In genomic region chr12:6430124-6430989, GRCh38 we compare ENCODE assay signal across 1 cellular context.
A peak's percentile ranks its signal among the peaks of the same experiment; 100 is the strongest.
TF ChIP-seq lines count a peak whose summit lies in the region.

No MANE protein-coding gene starts in this region.

TF ChIP-seq in K562, 482 proteins besides CTCF, POLR2A, EP300 and RAD21 (continues in another document):
- TF ChIP-seq ZNF384 (IDR thresholded peaks at IDR 0.05; ENCODE audit: low read depth, low read length), result no peak
- TF ChIP-seq ZNF79 (CRISPR knock-in tag; IDR thresholded peaks at IDR 0.05; ENCODE audit: low read depth), result no peak
- no peak for TF ChIP-seq PTRF (tag; IDR thresholded peaks at IDR 0.05)
- TF ChIP-seq ZNF263 (CRISPR knock-in tag; IDR thresholded peaks at IDR 0.05; ENCODE audit: borderline replicate concordance), result no peak
- no peak for TF ChIP-seq DMBX1 (CRISPR knock-in tag; IDR thresholded peaks at IDR 0.05; ENCODE audit: borderline replicate concordance)
- no peak for TF ChIP-seq ZFPM2 (CRISPR knock-in tag; IDR thresholded peaks at IDR 0.05)
- TF ChIP-seq SMARCC2 (IDR thresholded peaks at IDR 0.05; ENCODE audit: low read depth), result peak; percentile 81
- TF ChIP-seq ZNF583 (CRISPR knock-in tag; IDR thresholded peaks at IDR 0.05), result no peak
- TF ChIP-seq CBX2 (IDR thresholded peaks at IDR 0.05; ENCODE audit: insufficient read depth, low read length, poor library complexity, severe bottlenecking), result no peak
- peak; percentile 97 for TF ChIP-seq NFE2 (IDR thresholded peaks at IDR 0.05; ENCODE audit: low read depth)
- TF ChIP-seq ARNT (IDR thresholded peaks at IDR 0.05), result no peak
- no peak for TF ChIP-seq RAD51 (IDR thresholded peaks at IDR 0.05; ENCODE audit: borderline replicate concordance, low read depth)
- no peak for TF ChIP-seq FOXK1 (CRISPR knock-in tag; IDR thresholded peaks at IDR 0.05; ENCODE audit: borderline replicate concordance)
- peak; percentile 49; the same call in 1 of the 2 replicates for TF ChIP-seq TOE1 (IDR thresholded peaks at IDR 0.05; ENCODE audit: borderline replicate concordance)
- no peak for TF ChIP-seq TOE1 (CRISPR knock-in tag; IDR thresholded peaks at IDR 0.05; ENCODE audit: borderline replicate concordance, low read depth)
- TF ChIP-seq ZNF76 (CRISPR knock-in tag; IDR thresholded peaks at IDR 0.05; ENCODE audit: borderline replicate concordance), result no peak
- peak; percentile 95 for TF ChIP-seq CTBP1 (IDR thresholded peaks at IDR 0.05; ENCODE audit: borderline replicate concordance)
- TF ChIP-seq DPF2 (IDR thresholded peaks at IDR 0.05), result peak; percentile 91
- no peak for TF ChIP-seq ZNF507 (tag; conservative IDR thresholded peaks at IDR 0.05)
- TF ChIP-seq RFX5 (IDR thresholded peaks at IDR 0.05; ENCODE audit: low read depth, low read length), result 0 out of 2 replicates have a peak, but pooled peaks have one; percentile 32
- no peak for TF ChIP-seq RBM15 (IDR thresholded peaks at IDR 0.05; ENCODE audit: insufficient read depth, low read length)
- no peak for TF ChIP-seq FOXP4 (CRISPR knock-in tag; IDR thresholded peaks at IDR 0.05; ENCODE audit: borderline replicate concordance)
- TF ChIP-seq ZNF436 (CRISPR knock-in tag; IDR thresholded peaks at IDR 0.05), result no peak
- no peak for TF ChIP-seq HNRNPUL1 (IDR thresholded peaks at IDR 0.05; ENCODE audit: low read length)
- TF ChIP-seq MLLT1 (IDR thresholded peaks at IDR 0.05), result no peak
- TF ChIP-seq MAFG (tag; conservative IDR thresholded peaks at IDR 0.05), result peak; percentile 98
- TF ChIP-seq NR3C1 (CRISPR knock-in tag; IDR thresholded peaks at IDR 0.05), result no peak
- no peak for TF ChIP-seq ZNF668 (CRISPR knock-in tag; IDR thresholded peaks at IDR 0.05)
- TF ChIP-seq HMG20B (CRISPR knock-in tag; IDR thresholded peaks at IDR 0.05), result no peak
- no peak for TF ChIP-seq NCOA4 (IDR thresholded peaks at IDR 0.05; ENCODE audit: partially characterized antibody)
- no peak for TF ChIP-seq PHB (CRISPR knock-in tag; IDR thresholded peaks at IDR 0.05)
- no peak for TF ChIP-seq GABPB1 (CRISPR knock-in tag; IDR thresholded peaks at IDR 0.05)
- TF ChIP-seq RHOXF2B (CRISPR knock-in tag; conservative IDR thresholded peaks at IDR 0.05), result no peak
- no peak for TF ChIP-seq SRSF7 (optimal IDR thresholded peaks at IDR 0.05; ENCODE audit: low read depth, low read length)
- TF ChIP-seq TSHZ1 (CRISPR knock-in tag; IDR thresholded peaks at IDR 0.05), result no peak
- no peak for TF ChIP-seq ARHGAP35 (IDR thresholded peaks at IDR 0.05; ENCODE audit: partially characterized antibody)
- TF ChIP-seq CEBPG (CRISPR knock-in tag; IDR thresholded peaks at IDR 0.05), result no peak
- TF ChIP-seq CEBPG (tag; conservative IDR thresholded peaks at IDR 0.05 in 1 of 2, IDR thresholded peaks at IDR 0.05 in 1 of 2), result peak; percentile 51 to 53; a peak in 3 of 4 replicates
- no peak for TF ChIP-seq ZNF165 (CRISPR knock-in tag; IDR thresholded peaks at IDR 0.05; ENCODE audit: borderline replicate concordance)
- TF ChIP-seq MCM2 (IDR thresholded peaks at IDR 0.05; ENCODE audit: low read depth), result no peak
- no peak for TF ChIP-seq ZBED1 (IDR thresholded peaks at IDR 0.05)
- TF ChIP-seq CHCHD3 (CRISPR knock-in tag; IDR thresholded peaks at IDR 0.05), result no peak
- TF ChIP-seq ESRRA (IDR thresholded peaks at IDR 0.05; ENCODE audit: borderline replicate concordance, low read depth), result no peak
- peak; percentile 91 for TF ChIP-seq SMARCA4 (IDR thresholded peaks at IDR 0.05)
- no peak for TF ChIP-seq ERF (CRISPR knock-in tag; IDR thresholded peaks at IDR 0.05)
- no peak for TF ChIP-seq PHF20 (IDR thresholded peaks at IDR 0.05; ENCODE audit: partially characterized antibody)
- TF ChIP-seq FOXJ3 (CRISPR knock-in tag; IDR thresholded peaks at IDR 0.05), result no peak
- TF ChIP-seq CEBPZ (IDR thresholded peaks at IDR 0.05; ENCODE audit: borderline replicate concordance, low read depth, low read length), result no peak
- no peak for TF ChIP-seq ZNF589 (CRISPR knock-in tag; IDR thresholded peaks at IDR 0.05; ENCODE audit: low read depth)
- TF ChIP-seq BCLAF1 (IDR thresholded peaks at IDR 0.05; ENCODE audit: borderline replicate concordance in 1 of 2, control insufficient read depth in 1 of 2, low read depth in 2 of 2, low read length in 1 of 2), result no peak
- TF ChIP-seq RCOR1 (IDR thresholded peaks at IDR 0.05; ENCODE audit: borderline replicate concordance in 1 of 2, low read depth in 2 of 2, low read length in 2 of 2), result peak; percentile 15 to 64; a peak in 1 of 4 replicates
- TF ChIP-seq SMARCE1 (IDR thresholded peaks at IDR 0.05), result peak; percentile 88
- TF ChIP-seq ZNF12 (CRISPR knock-in tag; IDR thresholded peaks at IDR 0.05), result no peak
- no peak for TF ChIP-seq BRF2 (IDR thresholded peaks at IDR 0.05; ENCODE audit: borderline replicate concordance, insufficient read depth, insufficient read length)
- TF ChIP-seq BMI1 (IDR thresholded peaks at IDR 0.05; ENCODE audit: low read length), result no peak
- no peak for TF ChIP-seq CBX5 (IDR thresholded peaks at IDR 0.05; ENCODE audit: borderline replicate concordance, low read depth)
- TF ChIP-seq CBFB (CRISPR knock-in tag; IDR thresholded peaks at IDR 0.05), result no peak
- no peak for TF ChIP-seq GTF2E2 (tag; IDR thresholded peaks at IDR 0.05)
- no peak for TF ChIP-seq TGIF2 (CRISPR knock-in tag; IDR thresholded peaks at IDR 0.05)
- no peak for TF ChIP-seq NR2C1 (IDR thresholded peaks at IDR 0.05)
- no peak for TF ChIP-seq NR2C1 (tag; IDR thresholded peaks at IDR 0.05)
- TF ChIP-seq KAT7 (CRISPR knock-in tag; IDR thresholded peaks at IDR 0.05; ENCODE audit: borderline replicate concordance), result no peak
- no peak for TF ChIP-seq SLC30A9 (CRISPR knock-in tag; IDR thresholded peaks at IDR 0.05)
- TF ChIP-seq KLF1 (tag; IDR thresholded peaks at IDR 0.05), result no peak
- no peak for TF ChIP-seq ZNF655 (CRISPR knock-in tag; IDR thresholded peaks at IDR 0.05)
